ENCODE assay signal across 7 cellular contexts in the genomic region with DNA sequence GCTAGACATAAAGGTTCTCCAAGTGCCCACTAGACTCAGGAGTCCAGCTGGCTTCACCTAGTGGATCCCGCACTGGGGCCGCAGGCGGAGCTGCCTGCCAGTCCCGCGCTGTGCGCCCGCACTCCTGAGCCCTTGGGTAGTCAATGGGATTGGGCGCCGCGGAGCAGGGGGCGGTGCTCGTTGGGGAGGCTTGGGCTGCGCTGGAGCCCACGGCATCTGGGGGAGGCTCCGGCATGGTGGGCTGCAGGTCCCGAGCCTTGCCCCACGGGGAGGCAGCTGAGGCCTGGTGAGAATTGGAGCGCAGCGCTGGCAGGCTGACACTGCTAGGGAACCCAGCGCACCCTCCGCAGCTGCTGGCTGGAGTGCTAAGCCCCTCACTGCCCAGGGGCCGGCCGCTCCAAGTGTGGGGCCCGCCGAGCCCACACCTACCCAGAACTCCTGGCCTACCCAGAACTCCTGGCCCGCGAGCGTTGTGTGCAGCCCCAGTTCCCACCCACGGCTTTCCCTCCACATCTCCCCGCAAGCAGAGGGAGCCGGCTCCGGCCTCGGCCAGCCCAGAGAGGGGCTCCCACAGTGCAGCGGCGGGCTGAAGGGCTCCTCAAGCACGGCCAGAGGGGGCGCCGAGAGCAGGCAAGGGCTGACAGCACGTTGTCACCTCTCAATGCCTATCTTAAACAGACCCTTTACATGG.
"Had no signal": no experiment of that assay in that cellular context is flagged by ENCODE, and none has a peak within 500 bp of the region (broad histone marks: within the 10 kb centered on the region; RNA-seq: fewer than 3 reads in every experiment).

No MANE protein-coding gene starts in this region.

- H2AFZ ChIP-seq: GM23248 had no signal

- H3K4me1 Mint-ChIP-seq: H9, IgD-negative memory B cell had no signal

- H3K27ac Mint-ChIP-seq: H9, IgD-negative memory B cell had no signal

- H3K9ac ChIP-seq: GM23248 had no signal

- H3K4me3 Mint-ChIP-seq: H9, IgD-negative memory B cell had no signal

- DNase-seq: GM23248, H9, HCEC 1CT had no signal

- H3K27ac ChIP-seq: GM23248 had no signal

- FAIRE-seq: H1, H54, HTR-8/SVneo had no signal

- H3K4me3 ChIP-seq: GM23248 had no signal
